In the genomic region with DNA sequence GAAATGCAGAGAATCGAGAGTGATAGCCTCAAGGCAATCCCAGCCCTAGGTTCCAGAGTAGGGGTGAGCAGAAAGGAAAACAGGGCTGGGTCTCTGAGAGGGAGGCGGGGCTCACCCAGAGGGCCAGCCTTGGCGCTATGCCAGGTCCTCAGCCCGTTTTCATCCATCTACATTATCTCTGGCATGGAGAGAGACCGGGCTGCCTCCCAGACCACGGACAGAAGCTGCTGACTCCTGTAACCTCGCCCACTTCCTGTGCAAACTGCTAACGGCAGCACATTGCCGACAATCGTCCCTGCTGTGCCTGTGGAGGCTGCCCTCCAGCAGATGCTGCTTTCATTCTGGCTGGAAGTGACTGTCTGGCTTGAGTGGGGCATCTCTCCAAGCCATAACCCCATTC, we compare ENCODE assay signal across 8 cellular contexts.
A peak's percentile ranks its signal among the peaks of the same experiment; 100 is the strongest.
DNase-seq lines count a peak whose midpoint lies in the region; ATAC-seq and TF ChIP-seq lines count a peak whose summit lies in the region.

No MANE protein-coding gene starts in this region.

- H3K4me1 Mint-ChIP-seq in activated naive CD4-positive, alpha-beta T cell treated with anti-CD3 and anti-CD28 coated beads, Interleukin-2, amount 10 ng/mL, durations not matched to agents 7 days and 5 days: peaks cover 37% of the 10 kb centered on the region

- no peaks in the 10 kb centered on the region for H3K36me3 ChIP-seq in MG63

- no peaks in the 10 kb centered on the region for H3K9me3 ChIP-seq in MG63

- no peak overlapping the region for H3K4me3 ChIP-seq in MG63

- CTCF ChIA-PET in activated naive CD4-positive, alpha-beta T cell treated with anti-CD3 and anti-CD28 coated beads, Interleukin-2, amount 10 ng/mL, durations not matched to agents 7 days and 5 days (lab: Charles Lee): no interaction called here

- peaks cover 1% of the 10 kb centered on the region for H3K36me3 Mint-ChIP-seq in activated naive CD4-positive, alpha-beta T cell treated with anti-CD3 and anti-CD28 coated beads, Interleukin-2, amount 10 ng/mL, durations not matched to agents 7 days and 5 days

- intact Hi-C loops in left colon (cut with DNase I, micrococcal nuclease): no loop called here

- no peak overlapping the region for H3K4me3 Mint-ChIP-seq in activated naive CD4-positive, alpha-beta T cell treated with anti-CD3 and anti-CD28 coated beads, Interleukin-2, amount 10 ng/mL, durations not matched to agents 7 days and 5 days

- peaks cover 71% of the 10 kb centered on the region for H3K27me3 Mint-ChIP-seq in activated naive CD4-positive, alpha-beta T cell treated with anti-CD3 and anti-CD28 coated beads, Interleukin-2, amount 10 ng/mL, durations not matched to agents 7 days and 5 days

- peaks cover 7% of the 10 kb centered on the region; the same call in 1 of the 2 replicates for H3K27me3 ChIP-seq in MG63

- peak overlapping the region; percentile 66 for H3K27ac Mint-ChIP-seq in activated naive CD4-positive, alpha-beta T cell treated with anti-CD3 and anti-CD28 coated beads, Interleukin-2, amount 10 ng/mL, durations not matched to agents 7 days and 5 days

- ATAC-seq in left colon: no peak

- no peak for TF ChIP-seq CTCF in GM10266 (IDR thresholded peaks at IDR 0.05; ENCODE audit: control insufficient read depth, insufficient read depth, low read depth, missing control alignments)

- H3K9me3 Mint-ChIP-seq in activated naive CD4-positive, alpha-beta T cell treated with anti-CD3 and anti-CD28 coated beads, Interleukin-2, amount 10 ng/mL, durations not matched to agents 7 days and 5 days: no peaks in the 10 kb centered on the region

- DNase-seq in MG63 (peak; percentile 58), SHP77 treated with DMSO at 0.1 percent for 48 hours (lab: John Stamatoyannopoulos, UW) (peak; percentile 81), NCI-H146 treated with DMSO at 0.1 percent for 48 hours (lab: John Stamatoyannopoulos, UW; ENCODE audit: unreplicated experiment) (no peak), GM10266 (ENCODE audit: extremely low spot score) (no peak), left colon (no peak), midbrain (lab: John Stamatoyannopoulos, UW) (no peak)
- peak; percentile 70 for DNase-seq in activated naive CD4-positive, alpha-beta T cell treated with anti-CD3 and anti-CD28 coated beads, Interleukin-2, amount 10 ng/mL, durations not matched to agents 7 days and 5 days
- DNase-seq in stimulated activated CD4-positive, alpha-beta T cell treated with anti-CD3 and anti-CD28 coated beads, Interleukin-4, amount 100 ng/mL, for 24 hours: peak; percentile 6

Comparison
In these comparisons a context has a peak if more than half of its experiments do, and no peak if none do; other contexts are left out.
1. DNase-seq: peak in MG63 (single experiment), SHP77 treated with DMSO at 0.1 percent for 48 hours (single experiment), activated naive CD4-positive, alpha-beta T cell treated with anti-CD3 and anti-CD28 coated beads, Interleukin-2, amount 10 ng/mL, durations not matched to agents 7 days and 5 days (single experiment) and stimulated activated CD4-positive, alpha-beta T cell treated with anti-CD3 and anti-CD28 coated beads, Interleukin-4, amount 100 ng/mL, for 24 hours (single experiment); none in NCI-H146 treated with DMSO at 0.1 percent for 48 hours (single experiment), GM10266 (single experiment), left colon (0 of 2) and midbrain (single experiment).